Comparison of ENCODE assay signal across 9 cellular contexts in the genomic region with DNA sequence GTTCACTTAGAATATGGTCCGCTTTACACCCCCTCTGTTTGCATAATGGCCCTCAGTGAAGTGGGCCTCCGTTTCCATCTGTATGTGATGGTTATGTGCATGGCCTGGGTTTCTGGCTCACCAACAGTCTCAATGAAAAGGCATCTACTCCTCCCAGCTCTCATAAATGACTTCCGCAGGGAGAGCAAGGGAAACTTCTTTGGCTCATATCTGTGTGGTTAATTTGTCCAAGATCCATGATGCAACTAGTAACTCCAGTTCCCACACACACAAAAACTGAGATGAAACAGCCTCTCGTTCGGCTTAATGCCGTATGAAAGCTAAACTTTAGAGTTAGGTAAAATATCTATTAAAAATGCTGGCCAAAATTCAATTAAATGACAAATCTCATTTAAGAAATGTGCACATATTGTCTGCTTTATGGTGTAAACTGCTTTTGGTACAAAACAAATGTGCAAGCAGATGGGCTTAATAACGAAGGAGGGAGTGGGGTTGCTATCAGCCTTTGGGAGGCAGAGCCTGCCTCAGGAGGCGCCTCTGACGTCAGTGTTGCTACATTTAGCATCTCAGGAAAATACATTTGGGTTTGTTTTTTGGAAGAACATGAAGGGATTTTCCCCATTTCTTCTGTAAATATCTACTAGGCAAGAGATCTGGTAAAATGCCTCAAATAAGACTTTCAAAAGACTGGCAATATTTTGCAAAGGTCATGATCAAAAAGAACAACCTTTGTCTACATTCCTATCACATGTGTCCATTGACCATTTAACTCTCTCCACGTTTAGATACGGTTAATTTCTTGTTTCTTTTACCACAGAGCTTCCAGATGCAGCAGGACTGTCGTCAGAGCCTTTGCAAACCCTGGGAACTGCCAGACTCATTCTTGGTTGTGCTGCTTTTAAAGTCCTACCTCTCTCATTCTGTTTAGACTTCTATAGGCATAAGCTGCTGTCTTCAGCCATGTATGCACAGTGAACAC.
DNase-seq lines count a peak whose midpoint lies in the region; ATAC-seq and TF ChIP-seq lines count a peak whose summit lies in the region.
"Had no signal": no experiment of that assay in that cellular context is flagged by ENCODE, and none has a peak within 500 bp of the region (broad histone marks: within the 10 kb centered on the region; RNA-seq: fewer than 3 reads in every experiment).

No MANE protein-coding gene starts in this region.

- no peak overlapping the region for H3K4me3 Mint-ChIP-seq in activated naive CD4-positive, alpha-beta T cell treated with anti-CD3 and anti-CD28 coated beads, Interleukin-2, amount 10 ng/mL, durations not matched to agents 7 days and 5 days

- no peak for TF ChIP-seq POLR2A in uterus (IDR thresholded peaks at IDR 0.05)

- H3K27ac ChIP-seq in uterus = peak overlapping the region; percentile 88 to 95

- DNase-seq in activated naive CD4-positive, alpha-beta T cell treated with anti-CD3 and anti-CD28 coated beads, Interleukin-2, amount 10 ng/mL, durations not matched to agents 7 days and 5 days = no peak
- no peak for DNase-seq in activated naive CD4-positive, alpha-beta T cell treated with anti-CD3 and anti-CD28 coated beads, Interleukin-2, amount 50 U/mL, for 16 hours
- DNase-seq in epithelial cell of esophagus (ENCODE audit: low read depth) = peak; percentile 48
- DNase-seq in middle frontal gyrus (ENCODE audit: extremely low spot score, low spot score) = peak; percentile 44
- peak; percentile 71 to 89 for DNase-seq in uterus
- DNase-seq in NCI-H526 (lab: John Stamatoyannopoulos, UW) = no peak
- DNase-seq: AML-193 had no signal

- ATAC-seq in HG02759 (IDR thresholded peaks at IDR 0.05; ENCODE audit: unreplicated experiment) = no peak
- ATAC-seq in HG02571 (IDR thresholded peaks at IDR 0.05; ENCODE audit: unreplicated experiment) = no peak

- peaks cover 18% of the 10 kb centered on the region in 2 donors for H3K4me1 ChIP-seq in uterus

- H3K27me3 Mint-ChIP-seq in activated naive CD4-positive, alpha-beta T cell treated with anti-CD3 and anti-CD28 coated beads, Interleukin-2, amount 10 ng/mL, durations not matched to agents 7 days and 5 days = no peaks in the 10 kb centered on the region

- intact Hi-C loops in uterus (cut with DNase I; ENCODE audit: low total_unique reads) = no loop called here

- CTCF ChIA-PET in activated naive CD4-positive, alpha-beta T cell treated with anti-CD3 and anti-CD28 coated beads, Interleukin-2, amount 10 ng/mL, durations not matched to agents 7 days and 5 days (lab: Charles Lee) = interaction anchor here (1.2 to 1.8 kb wide), 3 partner anchors 11 to 128 kb away, joined by 3 to 5 read pairs (median 4); no protein-coding TSS in a partner anchor

- H3K4me3 ChIP-seq in epithelial cell of esophagus (ENCODE audit: low read length) (no peak overlapping the region), uterus (peak overlapping the region in 1 of 2 donors; percentile 2)

- H3K27me3 ChIP-seq in uterus = no peaks in the 10 kb centered on the region

- H3K9me3 ChIP-seq in uterus = no peaks in the 10 kb centered on the region

- H3K27ac Mint-ChIP-seq in activated naive CD4-positive, alpha-beta T cell treated with anti-CD3 and anti-CD28 coated beads, Interleukin-2, amount 10 ng/mL, durations not matched to agents 7 days and 5 days = peak overlapping the region; percentile 12

- H3K9me3 Mint-ChIP-seq in activated naive CD4-positive, alpha-beta T cell treated with anti-CD3 and anti-CD28 coated beads, Interleukin-2, amount 10 ng/mL, durations not matched to agents 7 days and 5 days = peaks cover 5% of the 10 kb centered on the region

- no peak for TF ChIP-seq CTCF in epithelial cell of esophagus (IDR thresholded peaks at IDR 0.05; ENCODE audit: insufficient read depth, low read depth, low read length, missing control alignments)
- TF ChIP-seq CTCF in uterus (IDR thresholded peaks at IDR 0.05) = peak in 1 of 4 experiments; percentile 1

- peaks cover 55% of the 10 kb centered on the region for H3K4me1 Mint-ChIP-seq in activated naive CD4-positive, alpha-beta T cell treated with anti-CD3 and anti-CD28 coated beads, Interleukin-2, amount 10 ng/mL, durations not matched to agents 7 days and 5 days

- H3K36me3 Mint-ChIP-seq in activated naive CD4-positive, alpha-beta T cell treated with anti-CD3 and anti-CD28 coated beads, Interleukin-2, amount 10 ng/mL, durations not matched to agents 7 days and 5 days = peaks cover 2% of the 10 kb centered on the region

- no peaks in the 10 kb centered on the region for H3K36me3 ChIP-seq in uterus

Comparison
In these comparisons a context has a peak if more than half of its experiments do, and no peak if none do; other contexts are left out.
1. DNase-seq: peak in epithelial cell of esophagus (single experiment), middle frontal gyrus (single experiment) and uterus (2 of 2); none in activated naive CD4-positive, alpha-beta T cell treated with anti-CD3 and anti-CD28 coated beads, Interleukin-2, amount 10 ng/mL, durations not matched to agents 7 days and 5 days (single experiment), activated naive CD4-positive, alpha-beta T cell treated with anti-CD3 and anti-CD28 coated beads, Interleukin-2, amount 50 U/mL, for 16 hours (single experiment) and NCI-H526 (0 of 2).